Comparison of ENCODE assay signal across 12 cellular contexts in the genomic region with DNA sequence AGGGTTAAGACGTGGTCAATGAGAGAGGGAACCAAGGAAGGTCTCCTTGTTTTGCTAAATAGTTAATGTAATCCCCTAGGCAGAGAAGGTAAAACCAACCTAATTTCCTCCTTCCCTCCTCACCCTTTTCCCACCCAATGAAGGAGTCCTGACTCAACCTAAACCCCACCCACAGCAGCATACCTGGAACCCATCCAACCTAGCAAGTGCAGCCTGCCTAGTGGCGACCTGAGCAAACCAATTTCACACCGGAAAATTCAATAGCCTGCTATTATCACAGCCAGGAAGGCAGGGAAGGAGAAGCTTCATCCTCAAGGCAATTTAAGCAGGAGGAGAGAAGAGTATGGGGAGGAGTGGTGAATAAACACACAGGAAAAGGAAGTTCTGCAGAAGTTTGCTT. TPM values are rescaled to one million over a fixed set of nuclear protein-coding genes. Genes with fewer than 3 reads are reported as not detected.
DNase-seq lines count a peak whose midpoint lies in the region; ATAC-seq and TF ChIP-seq lines count a peak whose summit lies in the region.
"Had no signal": no experiment of that assay in that cellular context is flagged by ENCODE, and none has a peak within 500 bp of the region (broad histone marks: within the 10 kb centered on the region; RNA-seq: fewer than 3 reads in every experiment).

No MANE protein-coding gene starts in this region.

- no peak for TF ChIP-seq POLR2A in transverse colon (IDR thresholded peaks at IDR 0.05)

- H3K9me3 Mint-ChIP-seq in activated naive CD4-positive, alpha-beta T cell treated with anti-CD3 and anti-CD28 coated beads for 36 hours = no peaks in the 10 kb centered on the region
- H3K9me3 Mint-ChIP-seq: activated naive CD8-positive, alpha-beta T cell treated with anti-CD3 and anti-CD28 coated beads, Interleukin-2, amount 10 ng/mL, durations not matched to agents 7 days and 5 days had no signal

- no peaks in the 10 kb centered on the region for H3K27me3 Mint-ChIP-seq in activated naive CD4-positive, alpha-beta T cell treated with anti-CD3 and anti-CD28 coated beads for 36 hours (ENCODE audit: low read depth)
- H3K27me3 Mint-ChIP-seq: activated naive CD8-positive, alpha-beta T cell treated with anti-CD3 and anti-CD28 coated beads, Interleukin-2, amount 10 ng/mL, durations not matched to agents 7 days and 5 days had no signal

- POLR2A ChIA-PET in GM10248 (lab: Yijun Ruan, JAX) = no interaction called here

- H3K36me3 Mint-ChIP-seq in activated naive CD4-positive, alpha-beta T cell treated with anti-CD3 and anti-CD28 coated beads for 36 hours (ENCODE audit: low read depth) = peaks cover 2% of the 10 kb centered on the region
- H3K36me3 Mint-ChIP-seq: activated naive CD8-positive, alpha-beta T cell treated with anti-CD3 and anti-CD28 coated beads, Interleukin-2, amount 10 ng/mL, durations not matched to agents 7 days and 5 days had no signal

- peaks cover 0 to 25% (median 9%) of the 10 kb centered on the region in 4 donors for H3K4me1 ChIP-seq in transverse colon

- no peaks in the 10 kb centered on the region for H3K4me1 Mint-ChIP-seq in activated naive CD4-positive, alpha-beta T cell treated with anti-CD3 and anti-CD28 coated beads for 36 hours (ENCODE audit: low read depth)

- H3K27ac Mint-ChIP-seq in activated naive CD4-positive, alpha-beta T cell treated with anti-CD3 and anti-CD28 coated beads for 36 hours = no peak overlapping the region
- H3K27ac Mint-ChIP-seq: activated naive CD8-positive, alpha-beta T cell treated with anti-CD3 and anti-CD28 coated beads, Interleukin-2, amount 10 ng/mL, durations not matched to agents 7 days and 5 days had no signal

- H3K36me3 ChIP-seq in transverse colon = no peaks in the 10 kb centered on the region

- CTCF ChIA-PET in GM10248 (lab: Yijun Ruan, JAX) = no interaction called here
- CTCF ChIA-PET in activated naive CD4-positive, alpha-beta T cell treated with anti-CD3 and anti-CD28 coated beads for 36 hours (lab: Charles Lee) = no interaction called here

- DNase-seq in NCI-H2196 (lab: John Stamatoyannopoulos, UW; ENCODE audit: unreplicated experiment) (peak; percentile 11), NCI-H2196 treated with DMSO at 0.1 percent for 48 hours (lab: John Stamatoyannopoulos, UW; ENCODE audit: unreplicated experiment) (no peak), NCI-H2227 treated with DMSO at 0.1 percent for 48 hours (lab: John Stamatoyannopoulos, UW) (peak; percentile 67), transverse colon (peak; percentile 69), GM10248 (ENCODE audit: extremely low spot score) (no peak), posterior vena cava (ENCODE audit: low spot score) (no peak)
- no peak for DNase-seq in activated naive CD4-positive, alpha-beta T cell treated with anti-CD3 and anti-CD28 coated beads for 36 hours
- DNase-seq: activated naive CD8-positive, alpha-beta T cell treated with anti-CD3 and anti-CD28 coated beads, Interleukin-2, amount 10 ng/mL, durations not matched to agents 7 days and 5 days; left ventricle myocardium superior; T-helper 2 cell had no signal

- ATAC-seq in esophagus mucosa = peak; percentile 78
- ATAC-seq: left ventricle myocardium superior, Panc1 had no signal

- no peak for TF ChIP-seq EP300 in transverse colon (IDR thresholded peaks at IDR 0.05; ENCODE audit: low read depth)

- no peaks in the 10 kb centered on the region for H3K9me3 ChIP-seq in transverse colon

- intact Hi-C loops in transverse colon (cut with DNase I; ENCODE audit: low total_unique reads) (no loop called here), posterior vena cava (cut with DNase I) (no loop called here)
- intact Hi-C loops in activated naive CD4-positive, alpha-beta T cell treated with anti-CD3 and anti-CD28 coated beads for 36 hours (cut with micrococcal nuclease) = no loop called here

- no peak overlapping the region for H3K4me3 ChIP-seq in transverse colon

- TF ChIP-seq CTCF in transverse colon (IDR thresholded peaks at IDR 0.05) = no peak
- TF ChIP-seq CTCF in GM10248 (IDR thresholded peaks at IDR 0.05; ENCODE audit: control extremely low read depth, extremely low read depth, low read depth, missing control alignments) = no peak

- H3K27ac ChIP-seq in transverse colon = peak overlapping the region; percentile 22 to 54 (median 33)

- 44 to 52% methylated on average over 2 to 3 of the region's 3 CpGs for WGBS in transverse colon (ENCODE audit: low coverage in 1 of 2), 2 donors

- H3K27me3 ChIP-seq in transverse colon = no peaks in the 10 kb centered on the region

- no peak overlapping the region for H3K4me3 Mint-ChIP-seq in activated naive CD4-positive, alpha-beta T cell treated with anti-CD3 and anti-CD28 coated beads for 36 hours
- H3K4me3 Mint-ChIP-seq: activated naive CD8-positive, alpha-beta T cell treated with anti-CD3 and anti-CD28 coated beads, Interleukin-2, amount 10 ng/mL, durations not matched to agents 7 days and 5 days had no signal

- in situ Hi-C loops in transverse colon (cut with MboI; ENCODE audit: low pct_ligation_motif_present in 1 of 4, low pct_unique_long_range_greater_than_20kb in 1 of 4, low sequenced_read_pairs in 3 of 4) = loop anchor here in 2 of 4 donors (25.0 kb wide), 1 partner anchor 340 kb away; no protein-coding TSS in a partner anchor

RNA-seq across cellular contexts. Expression of gene OSTM1, which starts 46.9 kb away (rescaled TPM):
- total RNA-seq in esophagus mucosa (12.8 TPM), transverse colon (100 to 1,000 TPM in 1 of 4 donors, 10 to 100 TPM in 3; 26.3 to 327 (median 58.4) TPM), posterior vena cava (100 to 1,000 TPM in 1 of 2 donors, 10 to 100 TPM in 1; 70.7 to 102 TPM)
- total RNA-seq in activated naive CD4-positive, alpha-beta T cell treated with anti-CD3 and anti-CD28 coated beads for 36 hours = 1 to 10 TPM; 7.1 to 7.5 TPM

Comparison
In these comparisons a context has a peak if more than half of its experiments do, and no peak if none do; other contexts are left out.
1. DNase-seq: peak in NCI-H2196 (single experiment), NCI-H2227 treated with DMSO at 0.1 percent for 48 hours (single experiment) and transverse colon (single experiment); none in NCI-H2196 treated with DMSO at 0.1 percent for 48 hours (single experiment), GM10248 (single experiment), posterior vena cava (single experiment) and activated naive CD4-positive, alpha-beta T cell treated with anti-CD3 and anti-CD28 coated beads for 36 hours (single experiment).